ENCODE assay signal across 8 cellular contexts in the genomic region with DNA sequence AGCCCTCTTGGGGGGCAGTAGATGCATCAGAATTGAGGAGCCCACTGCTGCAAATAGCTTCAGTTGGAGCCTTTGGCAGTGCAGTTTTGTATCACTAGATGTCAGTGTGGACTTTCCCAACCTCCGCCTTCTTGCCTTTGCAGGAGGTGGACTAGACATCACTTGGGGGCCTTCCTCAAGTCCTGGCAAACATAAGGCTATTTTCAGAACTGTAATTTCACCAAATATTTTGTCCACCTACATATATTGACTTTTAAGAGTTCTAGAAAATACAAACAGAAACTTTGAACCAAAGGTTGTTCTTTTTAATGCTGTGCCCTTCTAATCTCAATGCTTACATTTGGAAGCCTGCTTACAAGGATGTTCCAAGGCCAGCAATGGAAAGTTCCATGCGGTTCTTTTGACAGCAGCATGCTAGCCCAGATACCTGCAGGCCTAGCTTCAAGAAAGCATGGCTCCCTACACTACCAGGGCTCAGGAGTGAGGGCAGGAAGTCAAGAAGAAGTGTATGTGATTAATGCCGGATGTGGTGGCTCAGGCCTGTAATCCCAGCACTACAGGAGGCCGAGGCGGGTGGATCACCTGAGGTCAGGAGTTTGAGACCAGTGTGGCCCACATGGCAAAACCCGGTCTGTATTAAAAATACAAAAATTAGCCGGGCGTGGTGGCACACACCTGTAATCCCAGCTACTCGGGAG. TPM values are rescaled to one million over a fixed set of nuclear protein-coding genes. Genes with fewer than 3 reads are reported as not detected.
DNase-seq lines count a peak whose midpoint lies in the region; ATAC-seq and TF ChIP-seq lines count a peak whose summit lies in the region.

No MANE protein-coding gene starts in this region.

- peaks cover 3% of the 10 kb centered on the region for H3F3A ChIP-seq in neural progenitor cell (ENCODE audit: low read depth)

- no peak overlapping the region for H3K27ac Mint-ChIP-seq in neural progenitor cell

- H3K9me3 ChIP-seq in fibroblast of lung (ENCODE audit: control insufficient read depth, insufficient read depth, low read depth, low read length) (no peaks in the 10 kb centered on the region), neural progenitor cell (ENCODE audit: low read depth) (no peaks in the 10 kb centered on the region)

- H3K27me3 Mint-ChIP-seq in neural progenitor cell (ENCODE audit: insufficient read depth, low read depth), result peaks cover 3% of the 10 kb centered on the region

- no peak overlapping the region for H3K9ac ChIP-seq in fibroblast of lung (ENCODE audit: insufficient read depth, low read length)
- H3K9ac ChIP-seq in neural progenitor cell, result no peak overlapping the region

- H3K9me3 Mint-ChIP-seq in neural progenitor cell, result no peaks in the 10 kb centered on the region

- H3K36me3 ChIP-seq in fibroblast of lung (ENCODE audit: control insufficient read depth, insufficient read depth, low read length) (no peaks in the 10 kb centered on the region), neural progenitor cell (no peaks in the 10 kb centered on the region)

- H3K79me2 ChIP-seq in fibroblast of lung (ENCODE audit: control insufficient read depth, insufficient read depth, low read length) (no peaks in the 10 kb centered on the region), neural progenitor cell (ENCODE audit: low read depth) (no peaks in the 10 kb centered on the region)

- peak; percentile 77 for TF ChIP-seq CTCF in HFF-Myc (IDR thresholded peaks at IDR 0.05; ENCODE audit: low read depth, low read length, missing control alignments)
- peak; percentile 74 to 84 for TF ChIP-seq CTCF in fibroblast of lung (conservative IDR thresholded peaks at IDR 0.05 in 1 of 2, IDR thresholded peaks at IDR 0.05 in 1 of 2; ENCODE audit: low read depth in 1 of 2, low read length in 2 of 2)
- peak; percentile 75 for TF ChIP-seq CTCF in neural progenitor cell (IDR thresholded peaks at IDR 0.05)

- H3K4me1 ChIP-seq in fibroblast of lung (ENCODE audit: control insufficient read depth, extremely low read depth, insufficient read depth, low read length) (no peaks in the 10 kb centered on the region), neural progenitor cell (peaks cover 10% of the 10 kb centered on the region)

- H3K4me1 Mint-ChIP-seq in neural progenitor cell, result peaks cover 6% of the 10 kb centered on the region

- H3K4me3 ChIP-seq in HFF-Myc (replicated peaks; ENCODE audit: low read depth, low read length), result no peak overlapping the region
- H3K4me3 ChIP-seq in fibroblast of lung (replicated peaks in 1 of 4; ENCODE audit: control extremely low read depth in 1 of 4, insufficient read depth in 1 of 4, low read depth in 3 of 4, low read length in 4 of 4), result no peak overlapping the region
- H3K4me3 ChIP-seq in neural progenitor cell, result no peak overlapping the region

- H3K27ac ChIP-seq in fibroblast of lung (ENCODE audit: insufficient read depth, low read length), result no peak overlapping the region
- H3K27ac ChIP-seq in neural progenitor cell, result no peak overlapping the region

- DNase-seq in EL, result peak; percentile 52
- no peak for DNase-seq in HFF-Myc (ENCODE audit: extremely low read depth, low read depth)
- DNase-seq in NCI-H82 (lab: John Stamatoyannopoulos, UW), result peak; percentile 81
- DNase-seq in activated T-cell treated with anti-CD3 and anti-CD28 coated beads, Interleukin-2, amount 50 U/mL, for 1 hour, result peak; percentile 51
- DNase-seq in fibroblast of lung (ENCODE audit: low read depth in 2 of 2), result peak; percentile 46 to 72
- peak; percentile 76 for DNase-seq in neural progenitor cell (ENCODE audit: low spot score)

- H3K4me2 ChIP-seq in fibroblast of lung (ENCODE audit: extremely low read depth, insufficient read depth, low read length), result no peak overlapping the region
- no peak overlapping the region for H3K4me2 ChIP-seq in neural progenitor cell

- H3K27me3 ChIP-seq in fibroblast of lung (ENCODE audit: control insufficient read depth, insufficient read depth, low read length) (no peaks in the 10 kb centered on the region), neural progenitor cell (no peaks in the 10 kb centered on the region)

- H4K20me1 ChIP-seq in fibroblast of lung (ENCODE audit: control insufficient read depth, extremely low read depth, insufficient read depth, low read length) (no peaks in the 10 kb centered on the region), neural progenitor cell (ENCODE audit: low read depth) (no peaks in the 10 kb centered on the region)

- H3K36me3 Mint-ChIP-seq in neural progenitor cell, result no peaks in the 10 kb centered on the region

- H3K4me3 Mint-ChIP-seq in neural progenitor cell, result no peak overlapping the region

- H2AFZ ChIP-seq in fibroblast of lung (ENCODE audit: low read length) (no peak overlapping the region), neural progenitor cell (replicated peaks) (no peak overlapping the region)

- ATAC-seq in HG03342 (IDR thresholded peaks at IDR 0.05; ENCODE audit: unreplicated experiment), result no peak
- no peak for ATAC-seq in GM21360 (IDR thresholded peaks at IDR 0.05; ENCODE audit: unreplicated experiment)

RNA-seq across cellular contexts. Expression of a gene that starts 8.0 kb away (rescaled TPM):
- total RNA-seq in fibroblast of lung (7.2 and 7.9 TPM in 2 replicates), neural progenitor cell (ENCODE audit: low replicate concordance) (25.5 and 37.7 TPM in 2 replicates)
- 2.1 and 2.6 TPM in 2 replicates for polyA plus RNA-seq in fibroblast of lung
- polyA plus RNA-seq in fibroblast of lung (2012), result 1.6 and 1.8 TPM in 2 replicates
- polyA minus RNA-seq in fibroblast of lung (ENCODE audit: low replicate concordance), result not detected in 2 replicates
